In the genomic region with DNA sequence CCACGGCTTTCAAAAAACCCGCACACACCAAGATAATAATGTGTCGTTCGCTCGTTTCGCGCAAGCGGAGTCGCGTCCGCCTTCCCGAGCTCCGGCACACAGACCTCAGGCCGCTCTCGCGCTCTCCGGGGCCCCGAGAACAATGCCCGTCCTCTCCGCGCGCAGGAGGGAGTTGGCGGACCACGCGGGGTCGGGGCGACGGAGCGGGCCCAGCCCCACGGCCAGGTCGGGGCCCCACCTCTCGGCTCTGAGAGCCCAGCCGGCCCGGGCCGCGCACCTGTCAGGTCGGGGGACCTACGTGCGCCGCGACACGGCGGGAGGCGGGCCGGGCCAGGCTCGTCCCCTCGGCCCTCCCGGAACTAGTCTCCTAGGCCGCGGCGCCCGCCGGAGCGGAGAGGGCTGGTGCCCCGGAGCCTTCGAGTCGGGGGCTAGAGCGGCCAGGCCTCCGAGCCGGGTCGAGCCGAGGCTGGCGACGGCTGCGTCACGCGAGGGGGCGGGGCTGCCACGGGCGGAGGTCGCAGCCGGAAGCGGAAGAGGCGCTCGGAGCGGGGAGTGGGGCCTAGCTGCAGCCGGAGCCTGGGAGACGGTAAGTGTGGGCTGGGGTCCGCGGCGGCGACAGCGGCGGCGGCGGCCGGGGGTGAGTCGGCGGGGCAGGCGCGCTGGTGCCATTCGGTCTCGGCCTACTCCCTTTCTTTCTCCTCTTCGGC, we compare ENCODE assay signal across 8 cellular contexts. TPM values are rescaled to one million over a fixed set of nuclear protein-coding genes. Genes with fewer than 3 reads are reported as not detected.
DNase-seq lines count a peak whose midpoint lies in the region; ATAC-seq and FAIRE-seq lines count a peak whose summit lies in the region.

A gene (plus strand): TSS at position 524 of the 707 bp plus-strand sequence. CDS start 3,361 bp downstream, outside the sequence.

- H3K4me3 Mint-ChIP-seq in T-helper 17 cell, result peak within 1 kb of the TSS; percentile 94

- intact Hi-C loops in left ventricle myocardium superior (cut with micrococcal nuclease), result loop anchor here (10.0 kb wide), 1 partner anchor 71 kb away; a partner anchor contains a TSS

- H3K9me3 ChIP-seq in T-helper 17 cell (ENCODE audit: control insufficient read depth, low read length, poor library complexity, severe bottlenecking), result no peaks in the 10 kb centered on the region

- FAIRE-seq in urothelium cell line (lab: Jason Lieb, UNC), result no peak

- ATAC-seq in GM18498 (IDR thresholded peaks at IDR 0.05; ENCODE audit: unreplicated experiment) (peak; percentile 83), HG02885 (IDR thresholded peaks at IDR 0.05; ENCODE audit: poor library complexity, unreplicated experiment) (peak; percentile 81), T-helper 17 cell (peak; percentile 78), left ventricle myocardium superior (peak; percentile 87)

- DNase-seq in NCI-H187 (lab: John Stamatoyannopoulos, UW), result peak; percentile 74 to 96
- DNase-seq in T-helper 17 cell, result peak; percentile 91 to 98 (median 94)
- DNase-seq in amygdala (lab: John Stamatoyannopoulos, UW), result peak; percentile 58 to 98 (median 88)
- peak; percentile 99 for DNase-seq in left ventricle myocardium superior
- peak; percentile 66 for DNase-seq in pulmonary artery endothelial cell (ENCODE audit: low read depth, low spot score)
- DNase-seq in urothelium cell line (ENCODE audit: low spot score), result peak; percentile 95

- H3K27me3 Mint-ChIP-seq in T-helper 17 cell, result no peaks in the 10 kb centered on the region

- H3K36me3 Mint-ChIP-seq in T-helper 17 cell (ENCODE audit: low read depth), result no peaks in the 10 kb centered on the region

- H3K4me1 Mint-ChIP-seq in T-helper 17 cell, result peaks cover 34% of the 10 kb centered on the region

- H3K27ac Mint-ChIP-seq in T-helper 17 cell, result peak within 1 kb of the TSS; percentile 96

RNA-seq across cellular contexts. Expression of the gene that starts here (rescaled TPM):
- total RNA-seq in T-helper 17 cell (100 to 1,000 TPM; 216 to 243 TPM), left ventricle myocardium superior (55.3 TPM), pulmonary artery endothelial cell (52.8 and 64.3 TPM in 2 replicates)

Comparison
In these comparisons a context has a peak if more than half of its experiments do, and no peak if none do; other contexts are left out.
1. Peak in every context shown above with its lines: DNase-seq and ATAC-seq.